In the genomic region with DNA sequence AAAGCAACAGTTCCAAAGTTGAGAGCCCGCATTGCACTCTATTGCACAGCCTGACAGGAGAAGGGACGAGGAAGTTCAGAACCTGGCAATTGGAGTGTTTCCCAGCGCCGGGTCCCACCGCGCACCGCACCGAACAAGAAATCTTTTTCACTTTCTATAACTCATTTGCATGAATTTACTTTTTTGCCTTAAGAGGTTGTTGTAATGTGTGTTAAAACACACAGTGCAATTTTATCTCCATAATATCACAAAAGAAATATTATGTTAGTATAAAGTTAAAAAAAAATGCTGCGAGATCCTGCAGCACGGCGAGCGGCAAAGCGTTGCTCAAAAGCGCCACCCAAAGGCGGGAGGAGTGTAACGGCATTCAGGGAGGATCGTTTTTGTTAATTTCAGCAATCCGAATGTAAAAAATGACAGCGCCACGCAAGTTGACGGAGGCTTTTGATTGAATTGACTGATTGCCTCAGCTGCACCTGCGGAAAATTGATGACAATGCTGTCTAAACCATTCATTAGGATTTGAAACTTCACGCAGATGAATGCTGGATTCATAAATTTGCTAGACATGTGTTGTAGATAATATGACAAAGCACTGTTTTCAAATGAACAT, we compare ENCODE assay signal across 8 cellular contexts.
DNase-seq lines count a peak whose midpoint lies in the region; ATAC-seq, FAIRE-seq and TF ChIP-seq lines count a peak whose summit lies in the region.

No MANE protein-coding gene starts in this region.

- H3K27me3 ChIP-seq in endodermal cell (ENCODE audit: control insufficient read depth, insufficient read depth, low read length, poor library complexity, severe bottlenecking) = peaks cover 26% of the 10 kb centered on the region

- 3 to 10% methylated on average over 15 to 19 of the region's 23 CpGs for WGBS in endodermal cell (ENCODE audit: insufficient coverage in 1 of 2, insufficient read length in 1 of 2), 2 experiments

- H3K36me3 ChIP-seq in endodermal cell (ENCODE audit: control insufficient read depth, insufficient read depth, low read length) = no peaks in the 10 kb centered on the region
- H3K36me3 ChIP-seq in mucosa of descending colon (ENCODE audit: low read depth) = no peaks in the 10 kb centered on the region

- peaks cover 18% of the 10 kb centered on the region for H3K27me3 Mint-ChIP-seq in endodermal cell (ENCODE audit: insufficient read depth)

- intact Hi-C loops in mucosa of descending colon (cut with DNase I, micrococcal nuclease) = loop anchor here in 1 of 2 donors (10.0 kb wide), 1 partner anchor 367 kb away; no protein-coding TSS in a partner anchor

- no peak overlapping the region for H3K27ac Mint-ChIP-seq in endodermal cell

- peak overlapping the region; percentile 59 for H3K4me3 Mint-ChIP-seq in endodermal cell

- DNase-seq in NCI-H748 (lab: John Stamatoyannopoulos, UW; ENCODE audit: unreplicated experiment) (peak; percentile 32), endodermal cell (peak; percentile 76), mucosa of descending colon (peak in 2 of 3 donors; percentile 49 to 55), urothelium cell line (ENCODE audit: low spot score) (peak; percentile 78)
- no peak for DNase-seq in activated CD4-positive, CD25-positive, alpha-beta regulatory T cell (lab: John Stamatoyannopoulos, UW)

- H3K27ac ChIP-seq in endodermal cell (ENCODE audit: low read depth, low read length) = no peak overlapping the region

- H3K4me1 Mint-ChIP-seq in endodermal cell = peaks cover 8% of the 10 kb centered on the region

- H3K4me1 ChIP-seq in endodermal cell (ENCODE audit: control insufficient read depth, insufficient read depth, low read length) (no peaks in the 10 kb centered on the region), mucosa of descending colon (ENCODE audit: low read depth) (peaks cover 3% of the 10 kb centered on the region)

- H3K36me3 Mint-ChIP-seq in endodermal cell (ENCODE audit: low read depth) = no peaks in the 10 kb centered on the region

- TF ChIP-seq CTCF in GM12873 (IDR thresholded peaks at IDR 0.05; ENCODE audit: insufficient read depth, low read depth, low read length, missing control alignments) (peak; percentile 30), endodermal cell (conservative IDR thresholded peaks at IDR 0.05) (peak; percentile 95), mucosa of descending colon (IDR thresholded peaks at IDR 0.05) (peak; percentile 58)

- H3K9ac ChIP-seq in endodermal cell (ENCODE audit: extremely low read depth, low read length, poor library complexity, severe bottlenecking) = no peak overlapping the region

- ATAC-seq in mucosa of descending colon (peak; percentile 27), HG03442 (IDR thresholded peaks at IDR 0.05; ENCODE audit: unreplicated experiment) (no peak), HG03457 (IDR thresholded peaks at IDR 0.05; ENCODE audit: unreplicated experiment) (no peak)

- H3K9me3 Mint-ChIP-seq in endodermal cell = no peaks in the 10 kb centered on the region

- peak overlapping the region; percentile 81 for H3K4me3 ChIP-seq in endodermal cell (ENCODE audit: low read length)
- no peak overlapping the region for H3K4me3 ChIP-seq in mucosa of descending colon

- no peaks in the 10 kb centered on the region for H3K9me3 ChIP-seq in endodermal cell (ENCODE audit: control insufficient read depth, low read length)
- no peaks in the 10 kb centered on the region for H3K9me3 ChIP-seq in mucosa of descending colon

- no peak for FAIRE-seq in urothelium cell line (lab: Jason Lieb, UNC)

Comparison
In these comparisons a context has a peak if more than half of its experiments do, and no peak if none do; other contexts are left out.
1. CTCF ChIP-seq: peak in every context shown above with its lines; median percentile 95 in endodermal cell; 58 in mucosa of descending colon; 30 in GM12873.
2. DNase-seq: peak in NCI-H748 (single experiment), endodermal cell (single experiment), mucosa of descending colon (2 of 3) and urothelium cell line (single experiment); none in activated CD4-positive, CD25-positive, alpha-beta regulatory T cell (0 of 4).